28 cellular contexts compared by ENCODE assay signal in genomic region chr5:52702877-52703276, GRCh38.
DNase-seq lines count a peak whose midpoint lies in the region; ATAC-seq, FAIRE-seq and TF ChIP-seq lines count a peak whose summit lies in the region.
"Had no signal": no experiment of that assay in that cellular context is flagged by ENCODE, and none has a peak within 500 bp of the region (broad histone marks: within the 10 kb centered on the region; RNA-seq: fewer than 3 reads in every experiment).

No MANE protein-coding gene starts in this region.

- CTCF ChIA-PET in activated CD8-positive, alpha-beta memory T cell treated with anti-CD3 and anti-CD28 coated beads, Interleukin-2, amount 10 ng/mL, durations not matched to agents 7 days and 5 days (lab: Charles Lee) = interaction anchor here (1.2 to 1.3 kb wide), 2 partner anchors 10 to 22 kb away, joined by 3 to 6 read pairs; no protein-coding TSS in a partner anchor
- CTCF ChIA-PET in endothelial cell of umbilical vein (lab: Charles Lee) = interaction anchor here (0.9 to 1.6 kb wide), 3 partner anchors 9 to 25 kb away, joined by 3 to 4 read pairs (median 3); no protein-coding TSS in a partner anchor

- no peak for TF ChIP-seq POLR2A in endothelial cell of umbilical vein (IDR thresholded peaks at IDR 0.05; ENCODE audit: low read depth, low read length)

- DNase-seq in activated CD8-positive, alpha-beta memory T cell treated with anti-CD3 and anti-CD28 coated beads, Interleukin-2, amount 10 ng/mL, durations not matched to agents 7 days and 5 days = no peak
- no peak for DNase-seq in activated CD8-positive, alpha-beta memory T cell treated with anti-CD3 and anti-CD28 coated beads for 24 hours
- no peak for DNase-seq in HTR-8/SVneo (ENCODE audit: insufficient read length, low spot score)
- peak; percentile 74 for DNase-seq in endothelial cell of umbilical vein (ENCODE audit: low read depth, low spot score)
- no peak for DNase-seq in smooth muscle cell (lab: John Stamatoyannopoulos, UW; ENCODE audit: unreplicated experiment)
- DNase-seq in effector memory CD4-positive, alpha-beta T cell = no peak
- DNase-seq in HUDEP-2 (lab: John Stamatoyannopoulos, UW; ENCODE audit: unreplicated experiment in 76 of 76) = no peak
- DNase-seq in activated CD4-positive, alpha-beta T cell treated with anti-CD3 and anti-CD28 coated beads for 1 hour = no peak
- DNase-seq: activated naive CD4-positive, alpha-beta T cell treated with anti-CD3 and anti-CD28 coated beads, Interleukin-2, amount 10 ng/mL, durations not matched to agents 7 days and 5 days; activated T-cell treated with anti-CD3 and anti-CD28 coated beads, Interleukin-2, amount 50 U/mL, for 1 hour; cerebellar nuclear complex; DMS153; endodermal cell; hypothalamus; NCI-H1048; NCI-H2107; NCI-H524; RPMI8226; substantia nigra; T-helper 1 cell had no signal

- H3K27ac ChIP-seq in endothelial cell of umbilical vein (ENCODE audit: insufficient read depth, low read depth, low read length) (no peak overlapping the region), smooth muscle cell (ENCODE audit: low read depth) (peak overlapping the region; percentile 46)
- H3K27ac ChIP-seq in effector memory CD4-positive, alpha-beta T cell (ENCODE audit: insufficient read depth, low read length, poor library complexity, severe bottlenecking) = no peak overlapping the region
- H3K27ac ChIP-seq: A549, VCaP had no signal

- H3F3A ChIP-seq in smooth muscle cell (ENCODE audit: low read depth) = peaks cover 2% of the 10 kb centered on the region

- TF ChIP-seq CTCF in endothelial cell of umbilical vein (IDR thresholded peaks at IDR 0.05; ENCODE audit: extremely low read depth in 1 of 2, insufficient read depth in 1 of 2, low read depth in 1 of 2, low read length in 2 of 2) = no peak
- TF ChIP-seq CTCF in smooth muscle cell (IDR thresholded peaks at IDR 0.05; ENCODE audit: borderline replicate concordance, insufficient read depth, poor library complexity, severe bottlenecking) = no peak

- BruUV-seq in endothelial cell of umbilical vein (replicated peaks; lab: Mats Ljungman, UMichigan) = no TSS peak

- no peak overlapping the region for H3K4me3 Mint-ChIP-seq in activated CD8-positive, alpha-beta memory T cell treated with anti-CD3 and anti-CD28 coated beads, Interleukin-2, amount 10 ng/mL, durations not matched to agents 7 days and 5 days
- H3K4me3 Mint-ChIP-seq: activated naive CD4-positive, alpha-beta T cell treated with anti-CD3 and anti-CD28 coated beads, Interleukin-2, amount 10 ng/mL, durations not matched to agents 7 days and 5 days; endodermal cell; IgD-negative memory B cell had no signal

- H3K27ac Mint-ChIP-seq in activated CD8-positive, alpha-beta memory T cell treated with anti-CD3 and anti-CD28 coated beads, Interleukin-2, amount 10 ng/mL, durations not matched to agents 7 days and 5 days = peak overlapping the region; percentile 9
- H3K27ac Mint-ChIP-seq: activated naive CD4-positive, alpha-beta T cell treated with anti-CD3 and anti-CD28 coated beads, Interleukin-2, amount 10 ng/mL, durations not matched to agents 7 days and 5 days; endodermal cell; IgD-negative memory B cell had no signal

- intact Hi-C loops in endothelial cell of umbilical vein (cut with micrococcal nuclease) = no loop called here

- FAIRE-seq in HTR-8/SVneo (lab: Jason Lieb, UNC) (peak; percentile 13), endothelial cell of umbilical vein (lab: Jason Lieb, UNC) (no peak)
- FAIRE-seq: A549, astrocyte, GM12878, keratinocyte, urothelium cell line had no signal

- no peaks in the 10 kb centered on the region for H3K9me1 ChIP-seq in endothelial cell of umbilical vein (replicated peaks; ENCODE audit: control insufficient read depth, extremely low read depth, insufficient read depth, low read length)

- H3K9ac ChIP-seq in endothelial cell of umbilical vein (replicated peaks; ENCODE audit: extremely low read depth, insufficient read depth, low read length) (no peak overlapping the region), smooth muscle cell (ENCODE audit: low read depth) (no peak overlapping the region)

- no peak for ATAC-seq in activated CD8-positive, alpha-beta memory T cell treated with anti-CD3 and anti-CD28 coated beads, Interleukin-2, amount 10 ng/mL, durations not matched to agents 7 days and 5 days
- ATAC-seq: A549, GM12878, HCT116 had no signal

- H3K4me1 ChIP-seq in endothelial cell of umbilical vein (ENCODE audit: control insufficient read depth, extremely low read depth, insufficient read depth, low read length) = peaks cover 11% of the 10 kb centered on the region
- H3K4me1 ChIP-seq in smooth muscle cell (ENCODE audit: low read depth) = no peaks in the 10 kb centered on the region
- H3K4me1 ChIP-seq in effector memory CD4-positive, alpha-beta T cell (ENCODE audit: control insufficient read depth, insufficient read depth, low read length, poor library complexity, severe bottlenecking) = peaks cover 7% of the 10 kb centered on the region
- H3K4me1 ChIP-seq: A549 had no signal

- peaks cover 4% of the 10 kb centered on the region for H3K36me3 Mint-ChIP-seq in activated CD8-positive, alpha-beta memory T cell treated with anti-CD3 and anti-CD28 coated beads, Interleukin-2, amount 10 ng/mL, durations not matched to agents 7 days and 5 days
- H3K36me3 Mint-ChIP-seq: activated naive CD4-positive, alpha-beta T cell treated with anti-CD3 and anti-CD28 coated beads, Interleukin-2, amount 10 ng/mL, durations not matched to agents 7 days and 5 days; IgD-negative memory B cell had no signal

- H2AFZ ChIP-seq in endothelial cell of umbilical vein (ENCODE audit: low read depth, low read length) (peak overlapping the region; percentile 17), smooth muscle cell (ENCODE audit: low read depth) (peak overlapping the region; percentile 99)

- POLR2A ChIA-PET in endothelial cell of umbilical vein (lab: Charles Lee) = no interaction called here

- no peaks in the 10 kb centered on the region for H3K9me3 Mint-ChIP-seq in activated CD8-positive, alpha-beta memory T cell treated with anti-CD3 and anti-CD28 coated beads, Interleukin-2, amount 10 ng/mL, durations not matched to agents 7 days and 5 days (ENCODE audit: low read depth)
- H3K9me3 Mint-ChIP-seq: endodermal cell, IgD-negative memory B cell had no signal

- H3K27me3 Mint-ChIP-seq in activated CD8-positive, alpha-beta memory T cell treated with anti-CD3 and anti-CD28 coated beads, Interleukin-2, amount 10 ng/mL, durations not matched to agents 7 days and 5 days = no peaks in the 10 kb centered on the region
- H3K27me3 Mint-ChIP-seq: IgD-negative memory B cell had no signal

- WGBS in smooth muscle cell (ENCODE audit: low lambda C conversion rate) = 63% methylated on average over 2 of the region's 2 CpGs

- H3K4me1 Mint-ChIP-seq in activated CD8-positive, alpha-beta memory T cell treated with anti-CD3 and anti-CD28 coated beads, Interleukin-2, amount 10 ng/mL, durations not matched to agents 7 days and 5 days = peaks cover 41% of the 10 kb centered on the region
- H3K4me1 Mint-ChIP-seq: endodermal cell had no signal

- H3K36me3 ChIP-seq in endothelial cell of umbilical vein (ENCODE audit: control insufficient read depth in 2 of 2, extremely low read depth in 1 of 2, insufficient read depth in 2 of 2, low read length in 2 of 2) (no peaks in the 10 kb centered on the region), smooth muscle cell (ENCODE audit: low read depth) (no peaks in the 10 kb centered on the region)
- H3K36me3 ChIP-seq in effector memory CD4-positive, alpha-beta T cell (ENCODE audit: control insufficient read depth, insufficient read depth, low read length) = no peaks in the 10 kb centered on the region

- H3K4me3 ChIP-seq in endothelial cell of umbilical vein (replicated peaks in 1 of 3; ENCODE audit: insufficient read depth in 1 of 3, low read depth in 1 of 3, low read length in 3 of 3) = no peak overlapping the region
- H3K4me3 ChIP-seq in smooth muscle cell = no peak overlapping the region
- no peak overlapping the region for H3K4me3 ChIP-seq in effector memory CD4-positive, alpha-beta T cell (ENCODE audit: insufficient read depth, low read depth, low read length, poor library complexity, severe bottlenecking)
- H3K4me3 ChIP-seq: A549, GM12878 had no signal

- H4K20me1 ChIP-seq in endothelial cell of umbilical vein (replicated peaks; ENCODE audit: control insufficient read depth, extremely low read depth, insufficient read depth, low read length) = no peaks in the 10 kb centered on the region
- H4K20me1 ChIP-seq in smooth muscle cell (ENCODE audit: low read depth) = no peaks in the 10 kb centered on the region

- dilution Hi-C loops in endothelial cell of umbilical vein (cut with MboI; ENCODE audit: extremely low pct_ligation_motif_present, low sequenced_read_pairs) = no loop called here

- H3K4me2 ChIP-seq in endothelial cell of umbilical vein (ENCODE audit: insufficient read depth, low read length) (no peak overlapping the region), smooth muscle cell (peak overlapping the region; percentile 39)
- H3K4me2 ChIP-seq: A549 had no signal

- H3K79me2 ChIP-seq in endothelial cell of umbilical vein (ENCODE audit: control insufficient read depth, insufficient read depth, low read length) = no peaks in the 10 kb centered on the region
- no peaks in the 10 kb centered on the region for H3K79me2 ChIP-seq in smooth muscle cell (ENCODE audit: low read depth)

- H3K9me3 ChIP-seq in endothelial cell of umbilical vein (replicated peaks; ENCODE audit: control insufficient read depth, insufficient read depth, low read length) = no peaks in the 10 kb centered on the region
- H3K9me3 ChIP-seq in smooth muscle cell (replicated peaks; ENCODE audit: low read depth) = no peaks in the 10 kb centered on the region
- no peaks in the 10 kb centered on the region for H3K9me3 ChIP-seq in effector memory CD4-positive, alpha-beta T cell (ENCODE audit: control insufficient read depth, low read length)
- H3K9me3 ChIP-seq: A549 had no signal

- no peaks in the 10 kb centered on the region for H3K27me3 ChIP-seq in endothelial cell of umbilical vein (ENCODE audit: control insufficient read depth in 2 of 2, insufficient read depth in 2 of 2, low read length in 2 of 2)
- no peaks in the 10 kb centered on the region for H3K27me3 ChIP-seq in smooth muscle cell (ENCODE audit: low read depth)
- H3K27me3 ChIP-seq in effector memory CD4-positive, alpha-beta T cell (replicated peaks; ENCODE audit: control insufficient read depth, insufficient read depth, low read length, poor library complexity, severe bottlenecking) = no peaks in the 10 kb centered on the region

TF ChIP-seq in endothelial cell of umbilical vein, 7 proteins besides CTCF, POLR2A, EP300 and RAD21 (continues in another document):
- no peak for TF ChIP-seq JUN (IDR thresholded peaks at IDR 0.05; ENCODE audit: borderline replicate concordance, insufficient read depth, insufficient read length, low read depth)
- no peak for TF ChIP-seq POLR2AphosphoS5 (IDR thresholded peaks at IDR 0.05; ENCODE audit: insufficient read depth, low read depth, low read length)
- TF ChIP-seq MAX (IDR thresholded peaks at IDR 0.05; ENCODE audit: insufficient read depth, insufficient read length) = no peak
- no peak for TF ChIP-seq FOS (IDR thresholded peaks at IDR 0.05; ENCODE audit: borderline replicate concordance, insufficient read depth, low read length)
- TF ChIP-seq MYC (IDR thresholded peaks at IDR 0.05; ENCODE audit: low read depth, low read length) = no peak
